In genomic region chr20:3811421-3812258, GRCh38 we compare ENCODE assay signal across 1 cellular context.
TF ChIP-seq lines count a peak whose summit lies in the region.

No MANE protein-coding gene starts in this region.

TF ChIP-seq in HepG2, 621 proteins besides CTCF, POLR2A, EP300 and RAD21 (continued from another document and continues in another):
- TF ChIP-seq ZNF407 (CRISPR knock-in tag; IDR thresholded peaks at IDR 0.05; ENCODE audit: not compliant biosample characterization) (peak; percentile 85), RORA (CRISPR knock-in tag; IDR thresholded peaks at IDR 0.05) (no peak), ZNF432 (CRISPR knock-in tag; IDR thresholded peaks at IDR 0.05; ENCODE audit: borderline replicate concordance) (no peak), JUND (CRISPR knock-in tag; IDR thresholded peaks at IDR 0.05) (peak; percentile 96), ZNF615 (CRISPR knock-in tag; IDR thresholded peaks at IDR 0.05; ENCODE audit: borderline replicate concordance) (no peak), ZNF382 (CRISPR knock-in tag; IDR thresholded peaks at IDR 0.05; ENCODE audit: borderline replicate concordance) (no peak), BHLHE40 (IDR thresholded peaks at IDR 0.05; ENCODE audit: low read length) (peak; percentile 91), NR2C2 (CRISPR knock-in tag; IDR thresholded peaks at IDR 0.05; ENCODE audit: borderline replicate concordance) (peak; percentile 77), TMF1 (CRISPR knock-in tag; IDR thresholded peaks at IDR 0.05; ENCODE audit: low read depth) (peak; percentile 86), ZNF546 (CRISPR knock-in tag; conservative IDR thresholded peaks at IDR 0.05) (peak; percentile 97), MEIS1 (CRISPR knock-in tag; IDR thresholded peaks at IDR 0.05; ENCODE audit: borderline replicate concordance) (peak; percentile 98), DZIP1 (CRISPR knock-in tag; IDR thresholded peaks at IDR 0.05) (peak; percentile 83), ZKSCAN1 (IDR thresholded peaks at IDR 0.05; ENCODE audit: low read length) (0 out of 2 replicates have a peak, but pooled peaks have one; percentile 16), TOPORS (CRISPR knock-in tag; IDR thresholded peaks at IDR 0.05) (peak; percentile 92; the same call in 1 of the 2 replicates), ZNF280D (CRISPR knock-in tag; IDR thresholded peaks at IDR 0.05) (peak; percentile 94), YEATS2 (CRISPR knock-in tag; IDR thresholded peaks at IDR 0.05; ENCODE audit: borderline replicate concordance) (peak; percentile 93), KAT7 (CRISPR knock-in tag; IDR thresholded peaks at IDR 0.05; ENCODE audit: borderline replicate concordance) (peak; percentile 78; the same call in 1 of the 2 replicates), ZNF652 (CRISPR knock-in tag; IDR thresholded peaks at IDR 0.05; ENCODE audit: borderline replicate concordance, low read depth) (no peak), ZNF749 (CRISPR knock-in tag; IDR thresholded peaks at IDR 0.05; ENCODE audit: borderline replicate concordance) (peak; percentile 89; the same call in 1 of the 2 replicates), REST (IDR thresholded peaks at IDR 0.05; ENCODE audit: borderline replicate concordance in 1 of 2, low read depth in 1 of 2, low read length in 2 of 2) (no peak), FOXA3 (CRISPR knock-in tag; IDR thresholded peaks at IDR 0.05) (peak; percentile 80), MXD3 (CRISPR knock-in tag; IDR thresholded peaks at IDR 0.05) (peak; percentile 98), ATF6 (CRISPR knock-in tag; conservative IDR thresholded peaks at IDR 0.05) (peak; percentile 76; the same call in 1 of the 2 replicates), KLF6 (CRISPR knock-in tag; IDR thresholded peaks at IDR 0.05) (peak; percentile 99), XRCC5 (optimal IDR thresholded peaks at IDR 0.05; ENCODE audit: low read length) (peak; percentile 94), NCOA2 (CRISPR knock-in tag; IDR thresholded peaks at IDR 0.05) (peak; percentile 84), SP1 (IDR thresholded peaks at IDR 0.05) (no peak), SP1 (CRISPR knock-in tag; IDR thresholded peaks at IDR 0.05) (peak; percentile 84), HINFP (CRISPR knock-in tag; IDR thresholded peaks at IDR 0.05; ENCODE audit: low read depth) (peak; percentile 77; the same call in 1 of the 2 replicates), SP140L (CRISPR knock-in tag; IDR thresholded peaks at IDR 0.05; ENCODE audit: borderline replicate concordance) (0 out of 2 replicates have a peak, but pooled peaks have one; percentile 14)
